Comparison of ENCODE assay signal across 8 cellular contexts in genomic region chr14:55051426-55052258, GRCh38.
DNase-seq lines count a peak whose midpoint lies in the region; ATAC-seq lines count a peak whose summit lies in the region.

Gene MAPK1IP1L, plus strand, starts transcription at chr14:55051647. Its CDS starts 10,037 bp downstream, at chr14:55061684.

- peaks cover 12% of the 10 kb centered on the region for H3K4me1 ChIP-seq in effector memory CD4-positive, alpha-beta T cell (ENCODE audit: control insufficient read depth, insufficient read depth, low read length, poor library complexity, severe bottlenecking)

- DNase-seq in CMK (ENCODE audit: low read depth) (peak; percentile 70), HS-5 (ENCODE audit: low read depth) (peak; percentile 80), NK-92 (lab: John Stamatoyannopoulos, UW; ENCODE audit: unreplicated experiment) (peak; percentile 15), memory B cell (ENCODE audit: low spot score in 2 of 2) (peak; percentile 96 to 99)
- peak; percentile 98 for DNase-seq in activated CD8-positive, alpha-beta memory T cell treated with anti-CD3 and anti-CD28 coated beads for 24 hours
- peak; percentile 82 to 86 (median 83) for DNase-seq in effector memory CD4-positive, alpha-beta T cell
- DNase-seq in stimulated activated CD8-positive, alpha-beta memory T cell treated with anti-CD3 and anti-CD28 coated beads, Interleukin-12 subunit alpha, Interleukin-12 subunit beta, amount 100 ng/mL, for 24 hours (ENCODE audit: extremely low read depth) = peak; percentile 64

- peaks cover 5% of the 10 kb centered on the region for H3K36me3 Mint-ChIP-seq in memory B cell

- H3K4me3 Mint-ChIP-seq in memory B cell = peak within 1 kb of the TSS; percentile 90

- H3K9me3 Mint-ChIP-seq in memory B cell = no peaks in the 10 kb centered on the region

- peaks cover 4% of the 10 kb centered on the region for H3K36me3 ChIP-seq in effector memory CD4-positive, alpha-beta T cell (ENCODE audit: control insufficient read depth, insufficient read depth, low read length)

- no peaks in the 10 kb centered on the region for H3K27me3 Mint-ChIP-seq in memory B cell

- peak within 1 kb of the TSS; percentile 96 for H3K4me3 ChIP-seq in effector memory CD4-positive, alpha-beta T cell (ENCODE audit: insufficient read depth, low read depth, low read length, poor library complexity, severe bottlenecking)

- H3K4me1 Mint-ChIP-seq in memory B cell = peaks cover 24% of the 10 kb centered on the region

- ATAC-seq in GM19467 (IDR thresholded peaks at IDR 0.05; ENCODE audit: unreplicated experiment) (peak; percentile 86), memory B cell (ENCODE audit: low read depth) (peak; percentile 82)

- no peaks in the 10 kb centered on the region for H3K27me3 ChIP-seq in effector memory CD4-positive, alpha-beta T cell (replicated peaks; ENCODE audit: control insufficient read depth, insufficient read depth, low read length, poor library complexity, severe bottlenecking)

- peak within 1 kb of the TSS; percentile 98 for H3K27ac Mint-ChIP-seq in memory B cell

- H3K9me3 ChIP-seq in effector memory CD4-positive, alpha-beta T cell (ENCODE audit: control insufficient read depth, low read length) = no peaks in the 10 kb centered on the region

- H3K27ac ChIP-seq in effector memory CD4-positive, alpha-beta T cell (ENCODE audit: insufficient read depth, low read length, poor library complexity, severe bottlenecking) = peak within 1 kb of the TSS; percentile 100

Comparison
In these comparisons a context has a peak if more than half of its experiments do, and no peak if none do; other contexts are left out.
1. Peak in every context shown above with its lines: DNase-seq, ATAC-seq, H3K4me3 ChIP-seq and H3K27ac ChIP-seq.
2. DNase-seq: peak in every context shown above with its lines; median percentile 98 in activated CD8-positive, alpha-beta memory T cell treated with anti-CD3 and anti-CD28 coated beads for 24 hours; 98 in memory B cell; 83 in effector memory CD4-positive, alpha-beta T cell; 80 in HS-5; 70 in CMK; 64 in stimulated activated CD8-positive, alpha-beta memory T cell treated with anti-CD3 and anti-CD28 coated beads, Interleukin-12 subunit alpha, Interleukin-12 subunit beta, amount 100 ng/mL, for 24 hours; 15 in NK-92.